In genomic region chr1:239868117-239868516, GRCh38 we compare ENCODE assay signal across 29 cellular contexts.
DNase-seq lines count a peak whose midpoint lies in the region; ATAC-seq, FAIRE-seq and TF ChIP-seq lines count a peak whose summit lies in the region.
"Had no signal": no experiment of that assay in that cellular context is flagged by ENCODE, and none has a peak within 500 bp of the region (broad histone marks: within the 10 kb centered on the region; RNA-seq: fewer than 3 reads in every experiment).

No MANE protein-coding gene starts in this region.

- H3K4me1 Mint-ChIP-seq in MCF 10A (ENCODE audit: insufficient read depth, unreplicated experiment) = no peaks in the 10 kb centered on the region
- H3K4me1 Mint-ChIP-seq in stimulated activated naive B cell treated with anti-CD40 and anti-IgM and Interleukin-4, amounts not matched to agents 10 μg/mL and 1 μg/mL and 100 μg/mL, for 72 hours = no peaks in the 10 kb centered on the region
- H3K4me1 Mint-ChIP-seq: activated naive CD8-positive, alpha-beta T cell treated with anti-CD3 and anti-CD28 coated beads, Interleukin-2, amount 50 U/mL, for 24 hours; CD4-positive, alpha-beta memory T cell; naive thymus-derived CD8-positive, alpha-beta T cell; stimulated activated memory B cell treated with anti-CD40 and anti-IgM and Interleukin-4, amounts not matched to agents 10 μg/mL and 1 μg/mL and 100 μg/mL, for 72 hours; T-cell had no signal

- no peak for FAIRE-seq in frontal cortex (lab: Jason Lieb, UNC)
- FAIRE-seq: A549, GM18507, H1 had no signal

- DNase-seq in MCF 10A (ENCODE audit: unreplicated experiment) (peak; percentile 14), mammary epithelial cell (no peak), SK-MEL-5 (ENCODE audit: low read depth, low spot score) (peak; percentile 3), left kidney (ENCODE audit: low read depth, low spot score) (peak; percentile 15), frontal cortex (ENCODE audit: low spot score in 2 of 2) (no peak), smooth muscle cell (lab: John Stamatoyannopoulos, UW; ENCODE audit: unreplicated experiment) (no peak)
- no peak for DNase-seq in stimulated activated naive B cell treated with anti-CD40 and anti-IgM and Interleukin-4, amounts not matched to agents 10 μg/mL and 1 μg/mL and 100 μg/mL, for 72 hours
- DNase-seq: activated CD4-positive, CD25-positive, alpha-beta regulatory T cell; activated naive CD4-positive, alpha-beta T cell; activated naive CD8-positive, alpha-beta T cell treated with anti-CD3 and anti-CD28 coated beads, Interleukin-2, amount 50 U/mL, for 24 hours; activated T-cell treated with anti-CD3 and anti-CD28 coated beads, Interleukin-2, amount 50 U/mL, for 48 hours; AML-193; body of pancreas; CD4-positive, alpha-beta memory T cell; DMS 273 treated with DMSO at 0.1 percent for 48 hours; gastrocnemius medialis; IMR-90; midbrain; naive thymus-derived CD8-positive, alpha-beta T cell; NCI-H1092 treated with DMSO at 0.1 percent for 48 hours; NCI-H2029 treated with DMSO at 0.1 percent for 48 hours; NCI-H226; NCI-H748 treated with DMSO at 0.1 percent for 48 hours; T-cell had no signal

- H3K4me3 Mint-ChIP-seq in MCF 10A (ENCODE audit: unreplicated experiment) = no peak overlapping the region
- H3K4me3 Mint-ChIP-seq in stimulated activated naive B cell treated with anti-CD40 and anti-IgM and Interleukin-4, amounts not matched to agents 10 μg/mL and 1 μg/mL and 100 μg/mL, for 72 hours = no peak overlapping the region
- H3K4me3 Mint-ChIP-seq: activated naive CD8-positive, alpha-beta T cell treated with anti-CD3 and anti-CD28 coated beads, Interleukin-2, amount 50 U/mL, for 24 hours; CD4-positive, alpha-beta memory T cell; naive thymus-derived CD8-positive, alpha-beta T cell; stimulated activated memory B cell treated with anti-CD40 and anti-IgM and Interleukin-4, amounts not matched to agents 10 μg/mL and 1 μg/mL and 100 μg/mL, for 72 hours; T-cell had no signal

- H4K20me1 ChIP-seq in mammary epithelial cell (ENCODE audit: insufficient read depth, low read length) (no peaks in the 10 kb centered on the region), smooth muscle cell (ENCODE audit: low read depth) (no peaks in the 10 kb centered on the region)

- TF ChIP-seq CTCF in MCF 10A (IDR thresholded peaks at IDR 0.05; ENCODE audit: unreplicated experiment) (no peak), mammary epithelial cell (conservative IDR thresholded peaks at IDR 0.05 in 1 of 2, IDR thresholded peaks at IDR 0.05 in 1 of 2; ENCODE audit: extremely low read depth in 1 of 2, insufficient read depth in 1 of 2, low read depth in 1 of 2, low read length in 2 of 2) (no peak), smooth muscle cell (IDR thresholded peaks at IDR 0.05; ENCODE audit: borderline replicate concordance, insufficient read depth, poor library complexity, severe bottlenecking) (no peak)

- 82% methylated on average over 8 of the region's 8 CpGs for WGBS in mammary epithelial cell (ENCODE audit: low coverage, missing lambda C conversion rate)
- WGBS in smooth muscle cell (ENCODE audit: low lambda C conversion rate) = 86% methylated on average over 8 of the region's 8 CpGs

- H3K36me3 Mint-ChIP-seq in MCF 10A (ENCODE audit: insufficient read depth, unreplicated experiment) = no peaks in the 10 kb centered on the region
- no peaks in the 10 kb centered on the region for H3K36me3 Mint-ChIP-seq in stimulated activated naive B cell treated with anti-CD40 and anti-IgM and Interleukin-4, amounts not matched to agents 10 μg/mL and 1 μg/mL and 100 μg/mL, for 72 hours
- H3K36me3 Mint-ChIP-seq: CD4-positive, alpha-beta memory T cell; stimulated activated memory B cell treated with anti-CD40 and anti-IgM and Interleukin-4, amounts not matched to agents 10 μg/mL and 1 μg/mL and 100 μg/mL, for 72 hours; T-cell had no signal

- no peak for ATAC-seq in stimulated activated naive B cell treated with anti-CD40 and anti-IgM and Interleukin-4, amounts not matched to agents 10 μg/mL and 1 μg/mL and 100 μg/mL, for 72 hours (replicated peaks)
- ATAC-seq in GM19395 (IDR thresholded peaks at IDR 0.05; ENCODE audit: unreplicated experiment) = no peak
- ATAC-seq: A549; activated naive CD8-positive, alpha-beta T cell treated with anti-CD3 and anti-CD28 coated beads, Interleukin-2, amount 50 U/mL, for 24 hours; body of pancreas; gastrocnemius medialis; naive thymus-derived CD8-positive, alpha-beta T cell; T-cell had no signal

- H3K4me2 ChIP-seq in mammary epithelial cell (ENCODE audit: insufficient read depth, low read depth, low read length) = no peak overlapping the region
- no peak overlapping the region for H3K4me2 ChIP-seq in smooth muscle cell
- H3K4me2 ChIP-seq: A549 had no signal

- H3K36me3 ChIP-seq in mammary epithelial cell (ENCODE audit: insufficient read depth, low read length) = no peaks in the 10 kb centered on the region
- H3K36me3 ChIP-seq in smooth muscle cell (ENCODE audit: low read depth) = no peaks in the 10 kb centered on the region
- H3K36me3 ChIP-seq: gastrocnemius medialis had no signal

- CTCF ChIA-PET in MCF 10A (lab: Yijun Ruan, JAX) (interaction anchor here (0.6 to 1.1 kb wide), 6 partner anchors 12 to 1472 kb away, joined by 3 to 4 read pairs (median 3); no protein-coding TSS in a partner anchor), mammary epithelial cell (lab: Charles Lee; ENCODE audit: low non-redundant PET) (no interaction called here)

- intact Hi-C loops in MCF 10A (cut with micrococcal nuclease) = no loop called here
- intact Hi-C loops in mammary epithelial cell (cut with micrococcal nuclease) = no loop called here

- H3K4me3 ChIP-seq in mammary epithelial cell (replicated peaks in 1 of 3; ENCODE audit: insufficient read depth in 1 of 3, low read depth in 2 of 3, low read length in 3 of 3) (no peak overlapping the region), smooth muscle cell (no peak overlapping the region)
- H3K4me3 ChIP-seq: A549, body of pancreas, gastrocnemius medialis had no signal

- BruUV-seq in MCF 10A (replicated peaks; lab: Mats Ljungman, UMichigan) = no TSS peak
- no TSS peak for BruUV-seq in mammary epithelial cell (replicated peaks; lab: Mats Ljungman, UMichigan)

- H3K4me1 ChIP-seq in mammary epithelial cell (ENCODE audit: insufficient read depth, low read length) (no peaks in the 10 kb centered on the region), smooth muscle cell (ENCODE audit: low read depth) (no peaks in the 10 kb centered on the region)
- H3K4me1 ChIP-seq: A549, body of pancreas, gastrocnemius medialis had no signal

- POLR2A ChIA-PET in MCF 10A (lab: Yijun Ruan, JAX) = interaction anchor here (0.7 to 1.4 kb wide), 3 partner anchors 25 to 156 kb away, joined by 3 to 6 read pairs (median 5); no protein-coding TSS in a partner anchor

- in situ Hi-C loops in mammary epithelial cell (cut with MboI; ENCODE audit: low sequenced_read_pairs in 2 of 2) = no loop called here
- in situ Hi-C loops in SK-MEL-5 (cut with HindIII; ENCODE audit: low pct_unique_long_range_greater_than_20kb, low sequenced_read_pairs) = no loop called here

- H3K27ac ChIP-seq in mammary epithelial cell (ENCODE audit: insufficient read depth, low read depth, low read length) (no peak overlapping the region), smooth muscle cell (ENCODE audit: low read depth) (no peak overlapping the region)
- H3K27ac ChIP-seq: A549, body of pancreas, gastrocnemius medialis had no signal

- no peaks in the 10 kb centered on the region for H3K27me3 Mint-ChIP-seq in MCF 10A (ENCODE audit: insufficient read depth, unreplicated experiment)
- no peaks in the 10 kb centered on the region for H3K27me3 Mint-ChIP-seq in stimulated activated naive B cell treated with anti-CD40 and anti-IgM and Interleukin-4, amounts not matched to agents 10 μg/mL and 1 μg/mL and 100 μg/mL, for 72 hours
- H3K27me3 Mint-ChIP-seq: activated naive CD8-positive, alpha-beta T cell treated with anti-CD3 and anti-CD28 coated beads, Interleukin-2, amount 50 U/mL, for 24 hours; CD4-positive, alpha-beta memory T cell; naive thymus-derived CD8-positive, alpha-beta T cell; stimulated activated memory B cell treated with anti-CD40 and anti-IgM and Interleukin-4, amounts not matched to agents 10 μg/mL and 1 μg/mL and 100 μg/mL, for 72 hours; T-cell had no signal

- H3K9me3 ChIP-seq in mammary epithelial cell (replicated peaks; ENCODE audit: insufficient read depth, low read length) = no peaks in the 10 kb centered on the region
- H3K9me3 ChIP-seq in smooth muscle cell (replicated peaks; ENCODE audit: low read depth) = no peaks in the 10 kb centered on the region
- H3K9me3 ChIP-seq: A549, body of pancreas, gastrocnemius medialis had no signal

- H2AFZ ChIP-seq in mammary epithelial cell (ENCODE audit: low read depth, low read length) (no peak overlapping the region), smooth muscle cell (ENCODE audit: low read depth) (no peak overlapping the region)

- no peaks in the 10 kb centered on the region for H3K79me2 ChIP-seq in mammary epithelial cell (ENCODE audit: insufficient read depth, low read length)
- no peaks in the 10 kb centered on the region for H3K79me2 ChIP-seq in smooth muscle cell (ENCODE audit: low read depth)

- no peak overlapping the region for H3K27ac Mint-ChIP-seq in MCF 10A (ENCODE audit: low read depth, unreplicated experiment)
- no peak overlapping the region for H3K27ac Mint-ChIP-seq in stimulated activated naive B cell treated with anti-CD40 and anti-IgM and Interleukin-4, amounts not matched to agents 10 μg/mL and 1 μg/mL and 100 μg/mL, for 72 hours
- H3K27ac Mint-ChIP-seq: activated naive CD8-positive, alpha-beta T cell treated with anti-CD3 and anti-CD28 coated beads, Interleukin-2, amount 50 U/mL, for 24 hours; stimulated activated memory B cell treated with anti-CD40 and anti-IgM and Interleukin-4, amounts not matched to agents 10 μg/mL and 1 μg/mL and 100 μg/mL, for 72 hours; T-cell had no signal

- H3K27me3 ChIP-seq in mammary epithelial cell (ENCODE audit: insufficient read depth, low read length) (no peaks in the 10 kb centered on the region), smooth muscle cell (ENCODE audit: low read depth) (no peaks in the 10 kb centered on the region)
- H3K27me3 ChIP-seq: body of pancreas, gastrocnemius medialis had no signal

- H3K9ac ChIP-seq in mammary epithelial cell (ENCODE audit: insufficient read depth, low read length) (no peak overlapping the region), smooth muscle cell (ENCODE audit: low read depth) (no peak overlapping the region)

- dilution Hi-C loops in mammary epithelial cell (cut with HindIII; ENCODE audit: low sequenced_read_pairs) = loop anchor here (5.0 kb wide), 1 partner anchor 51 kb away; no protein-coding TSS in a partner anchor

- H3K9me3 Mint-ChIP-seq in MCF 10A (ENCODE audit: unreplicated experiment) = no peaks in the 10 kb centered on the region
- peaks cover 0 to 3% of the 10 kb centered on the region in 2 donors for H3K9me3 Mint-ChIP-seq in stimulated activated naive B cell treated with anti-CD40 and anti-IgM and Interleukin-4, amounts not matched to agents 10 μg/mL and 1 μg/mL and 100 μg/mL, for 72 hours
- H3K9me3 Mint-ChIP-seq: CD4-positive, alpha-beta memory T cell; naive thymus-derived CD8-positive, alpha-beta T cell; T-cell had no signal

- H3F3A ChIP-seq in smooth muscle cell (ENCODE audit: low read depth) = no peaks in the 10 kb centered on the region

Comparison
In these comparisons a context has a peak if more than half of its experiments do, and no peak if none do; other contexts are left out.
1. DNase-seq: peak in MCF 10A (single experiment), SK-MEL-5 (single experiment) and left kidney (single experiment); none in mammary epithelial cell (single experiment), stimulated activated naive B cell treated with anti-CD40 and anti-IgM and Interleukin-4, amounts not matched to agents 10 μg/mL and 1 μg/mL and 100 μg/mL, for 72 hours (single experiment), frontal cortex (0 of 2) and smooth muscle cell (single experiment).